In genomic region chr15:101258238-101259144, GRCh38 we compare ENCODE assay signal across 8 cellular contexts. TPM values are rescaled to one million over a fixed set of nuclear protein-coding genes. Genes with fewer than 3 reads are reported as not detected.
DNase-seq lines count a peak whose midpoint lies in the region; ATAC-seq, FAIRE-seq and TF ChIP-seq lines count a peak whose summit lies in the region.

No MANE protein-coding gene starts in this region.

- FAIRE-seq in urothelium cell line (lab: Jason Lieb, UNC), result no peak

- CTCF ChIA-PET in HEK293 (lab: Yijun Ruan, JAX), result interaction anchor here (0.6 to 12.5 kb wide), 39 partner anchors 9 to 1215 kb away, joined by 3 to 223 read pairs (median 4); no protein-coding TSS in a partner anchor
- CTCF ChIA-PET in activated CD4-positive, alpha-beta memory T cell treated with anti-CD3 and anti-CD28 coated beads for 36 hours (lab: Charles Lee), result interaction anchor here (0.7 to 7.3 kb wide), 34 partner anchors 9 to 340 kb away, joined by 3 to 123 read pairs (median 5); no protein-coding TSS in a partner anchor

- peaks cover 2% of the 10 kb centered on the region for H3K27me3 Mint-ChIP-seq in activated CD4-positive, alpha-beta memory T cell treated with anti-CD3 and anti-CD28 coated beads for 36 hours
- peaks cover 0 to 13% (median 6%) of the 10 kb centered on the region in 5 donors for H3K27me3 Mint-ChIP-seq in naive thymus-derived CD8-positive, alpha-beta T cell

- H3K4me1 ChIP-seq in HEK293 (ENCODE audit: control insufficient read depth, insufficient read depth, low read length), result no peaks in the 10 kb centered on the region

- no peak overlapping the region for H3K4me3 ChIP-seq in HEK293 (ENCODE audit: low read depth, low read length)

- DNase-seq in DMS79 treated with DMSO at 0.1 percent for 48 hours (lab: John Stamatoyannopoulos, UW) (peak; percentile 30), NCI-H226 (peak; percentile 37), urothelium cell line (ENCODE audit: low spot score) (peak; percentile 58)
- DNase-seq in activated CD4-positive, alpha-beta memory T cell treated with anti-CD3 and anti-CD28 coated beads for 36 hours, result peak; percentile 62
- DNase-seq in naive thymus-derived CD8-positive, alpha-beta T cell, result peak; percentile 25 to 71 (median 51)

- no peak overlapping the region for H3K27ac Mint-ChIP-seq in activated CD4-positive, alpha-beta memory T cell treated with anti-CD3 and anti-CD28 coated beads for 36 hours
- peak overlapping the region in 1 of 10 donors; percentile 9 for H3K27ac Mint-ChIP-seq in naive thymus-derived CD8-positive, alpha-beta T cell

- H3K4me1 Mint-ChIP-seq in activated CD4-positive, alpha-beta memory T cell treated with anti-CD3 and anti-CD28 coated beads for 36 hours (ENCODE audit: low read depth), result peaks cover 10% of the 10 kb centered on the region
- peaks cover 2 to 5% (median 4%) of the 10 kb centered on the region in 4 donors for H3K4me1 Mint-ChIP-seq in naive thymus-derived CD8-positive, alpha-beta T cell

- peak; percentile 43; the same call in 1 of the 2 replicates for TF ChIP-seq CTCF in HEK293 (tag by site-specific recombination; IDR thresholded peaks at IDR 0.05)

- intact Hi-C loops in activated CD4-positive, alpha-beta memory T cell treated with anti-CD3 and anti-CD28 coated beads for 36 hours (cut with micrococcal nuclease), result loop anchor here (1.0 to 5.0 kb wide), 3 partner anchors 170 to 341 kb away; partner anchors contain the start of gene LRRK1

- POLR2A ChIA-PET in HEK293 (lab: Yijun Ruan, JAX), result interaction anchor here (0.8 to 1.4 kb wide), 2 partner anchors 9 to 243 kb away, joined by 3 to 5 read pairs; no protein-coding TSS in a partner anchor
- POLR2A ChIA-PET in activated CD4-positive, alpha-beta memory T cell treated with anti-CD3 and anti-CD28 coated beads for 36 hours (lab: Charles Lee), result interaction anchor here (0.6 kb wide), 1 partner anchor 171 kb away, joined by 3 read pairs; no protein-coding TSS in a partner anchor
- POLR2A ChIA-PET in naive thymus-derived CD8-positive, alpha-beta T cell (lab: Charles Lee), result interaction anchor here (0.5 to 1.6 kb wide), 4 partner anchors 168 to 243 kb away, joined by 3 to 5 read pairs (median 4); no protein-coding TSS in a partner anchor

- no peak overlapping the region for H3K27ac ChIP-seq in HEK293 (ENCODE audit: extremely low read depth, low read depth, low read length)

- no peaks in the 10 kb centered on the region for H3K9me3 Mint-ChIP-seq in activated CD4-positive, alpha-beta memory T cell treated with anti-CD3 and anti-CD28 coated beads for 36 hours
- no peaks in the 10 kb centered on the region for H3K9me3 Mint-ChIP-seq in naive thymus-derived CD8-positive, alpha-beta T cell

- no peaks in the 10 kb centered on the region for H3K36me3 Mint-ChIP-seq in activated CD4-positive, alpha-beta memory T cell treated with anti-CD3 and anti-CD28 coated beads for 36 hours
- no peaks in the 10 kb centered on the region for H3K36me3 Mint-ChIP-seq in naive thymus-derived CD8-positive, alpha-beta T cell

- no peaks in the 10 kb centered on the region for H3K9me3 ChIP-seq in HEK293 (ENCODE audit: control insufficient read depth, insufficient read depth, low read depth, low read length)

- peak overlapping the region; percentile 35 for H3K4me3 Mint-ChIP-seq in activated CD4-positive, alpha-beta memory T cell treated with anti-CD3 and anti-CD28 coated beads for 36 hours
- no peak overlapping the region for H3K4me3 Mint-ChIP-seq in naive thymus-derived CD8-positive, alpha-beta T cell

- H3K36me3 ChIP-seq in HEK293 (ENCODE audit: control insufficient read depth in 2 of 2, insufficient read depth in 1 of 2, low read length in 2 of 2), result no peaks in the 10 kb centered on the region

- peak; percentile 76 for ATAC-seq in esophagus mucosa
- ATAC-seq in naive thymus-derived CD8-positive, alpha-beta T cell, result peak; percentile 53 to 76
- no peak for ATAC-seq in HG02884 (IDR thresholded peaks at IDR 0.05; ENCODE audit: unreplicated experiment)

TF ChIP-seq in HEK293, 187 proteins besides CTCF, POLR2A, EP300 and RAD21:
- peak; percentile 78 for TF ChIP-seq ZNF654 (tag by site-specific recombination; IDR thresholded peaks at IDR 0.05; ENCODE audit: low read depth)
- TF ChIP-seq ZNF2 (tag by site-specific recombination; IDR thresholded peaks at IDR 0.05), result 0 out of 2 replicates have a peak, but pooled peaks have one; percentile 66
- TF ChIP-seq ZNF521 (tag by site-specific recombination; IDR thresholded peaks at IDR 0.05), result no peak

RNA-seq across cellular contexts. Expression of gene CHSY1, which starts 6.6 kb away (rescaled TPM):
- 10 to 100 TPM; 34.8 to 36.3 TPM for total RNA-seq in activated CD4-positive, alpha-beta memory T cell treated with anti-CD3 and anti-CD28 coated beads for 36 hours
- total RNA-seq in esophagus mucosa, result 10.0 TPM
- total RNA-seq in naive thymus-derived CD8-positive, alpha-beta T cell, result 10 to 100 TPM; 12.6 to 12.9 TPM
- polyA plus RNA-seq in naive thymus-derived CD8-positive, alpha-beta T cell, result 1 to 10 TPM in 2 of 3 donors, under 1 TPM in 1; 0.96 to 1.7 (median 1.6) TPM

RNA-seq across cellular contexts. Expression of gene SELENOS, which starts 18.8 kb away (rescaled TPM):
- total RNA-seq in activated CD4-positive, alpha-beta memory T cell treated with anti-CD3 and anti-CD28 coated beads for 36 hours, result 10 to 100 TPM; 30.9 to 31.7 TPM
- 37.8 TPM for total RNA-seq in esophagus mucosa
- total RNA-seq in naive thymus-derived CD8-positive, alpha-beta T cell, result 10 to 100 TPM; 26.7 to 30.6 TPM
- 10 to 100 TPM; 38.8 to 64.4 (median 39.8) TPM for polyA plus RNA-seq in naive thymus-derived CD8-positive, alpha-beta T cell

RNA-seq across cellular contexts. Expression of gene SNRPA1, which starts 36.6 kb away (rescaled TPM):
- total RNA-seq in activated CD4-positive, alpha-beta memory T cell treated with anti-CD3 and anti-CD28 coated beads for 36 hours, result 100 to 1,000 TPM; 167 to 173 TPM
- total RNA-seq in esophagus mucosa, result 44.5 TPM
- 100 to 1,000 TPM; 125 to 136 TPM for total RNA-seq in naive thymus-derived CD8-positive, alpha-beta T cell
- polyA plus RNA-seq in naive thymus-derived CD8-positive, alpha-beta T cell, result 10 to 100 TPM; 52.5 to 68.1 (median 58.1) TPM
